ENCODE assay signal across 14 cellular contexts in the genomic region with DNA sequence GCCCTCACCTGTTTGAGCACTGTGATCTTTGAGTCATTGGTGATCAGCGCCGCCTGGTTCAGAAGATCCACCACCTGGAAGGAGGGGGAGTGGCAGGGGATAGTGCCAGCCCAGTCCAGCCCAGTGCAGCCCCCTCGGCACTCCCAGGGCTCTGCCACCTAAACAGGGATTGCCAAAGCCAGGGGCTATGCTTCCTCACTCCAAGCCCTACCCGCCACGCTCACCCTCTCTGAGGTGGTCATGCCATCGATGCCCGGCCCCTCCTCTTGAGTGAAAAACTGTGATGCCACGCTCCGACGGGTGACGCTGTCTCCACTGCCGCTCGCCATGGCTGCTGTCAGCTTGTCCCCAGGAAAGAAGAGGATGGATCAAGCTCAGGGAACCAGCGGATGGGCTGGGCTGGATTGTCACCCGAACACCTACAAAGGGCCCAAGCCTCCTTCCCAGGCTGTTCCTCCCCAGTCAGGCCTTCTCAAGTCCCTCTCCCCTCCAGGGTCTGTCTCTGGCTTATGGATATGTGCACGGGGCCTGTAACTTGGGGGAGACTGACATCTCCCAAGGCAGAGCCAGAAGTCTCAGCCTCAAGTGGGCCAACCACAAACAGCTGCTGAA. TPM values are rescaled to one million over a fixed set of nuclear protein-coding genes. Genes with fewer than 3 reads are reported as not detected.
DNase-seq lines count a peak whose midpoint lies in the region; ATAC-seq, FAIRE-seq and TF ChIP-seq lines count a peak whose summit lies in the region.
"Had no signal": no experiment of that assay in that cellular context is flagged by ENCODE, and none has a peak within 500 bp of the region (broad histone marks: within the 10 kb centered on the region; RNA-seq: fewer than 3 reads in every experiment).

No MANE protein-coding gene starts in this region.

- H3K9ac ChIP-seq in HepG2 (ENCODE audit: insufficient read depth, low read depth, low read length), result no peak overlapping the region
- H3K9ac ChIP-seq: SK-N-SH had no signal

- POLR2A ChIA-PET in HepG2 (lab: Yijun Ruan, JAX), result interaction anchor here (1.3 to 1.9 kb wide), 2 partner anchors 10 to 28 kb away, joined by 4 read pairs; partner anchors contain the start of gene FOXA3

- no peak for TF ChIP-seq POLR2A in HepG2 (IDR thresholded peaks at IDR 0.05; ENCODE audit: insufficient read depth in 1 of 2, low read depth in 2 of 2, low read length in 2 of 2)
- no peak for TF ChIP-seq POLR2A in gastrocnemius medialis (IDR thresholded peaks at IDR 0.05)

- H3K4me2 ChIP-seq in HepG2 (ENCODE audit: low read depth, low read length), result no peak overlapping the region
- H3K4me2 ChIP-seq: SK-N-SH had no signal

- no peaks in the 10 kb centered on the region for H4K20me1 ChIP-seq in HepG2 (ENCODE audit: insufficient read depth, low read length)

- no peaks in the 10 kb centered on the region for H3K27me3 ChIP-seq in H7 (ENCODE audit: control insufficient read depth, insufficient read depth, low read length)
- H3K27me3 ChIP-seq in HepG2 (ENCODE audit: control insufficient read depth in 1 of 2, insufficient read depth in 2 of 2, low read length in 2 of 2), result no peaks in the 10 kb centered on the region
- H3K27me3 ChIP-seq in gastrocnemius medialis, result no peaks in the 10 kb centered on the region
- H3K27me3 ChIP-seq in BE2C, result no peaks in the 10 kb centered on the region

- peak; percentile 22 for DNase-seq in H7
- no peak for DNase-seq in HepG2 (ENCODE audit: low spot score)
- DNase-seq in gastrocnemius medialis, result no peak
- no peak for DNase-seq in BE2C
- DNase-seq: 8988T; CD4-positive, alpha-beta memory T cell; IMR-90; NCI-H187 treated with DMSO at 0.1 percent for 48 hours; NCI-H69; SHP77; SK-N-SH had no signal

- peaks cover 10% of the 10 kb centered on the region for H3K79me2 ChIP-seq in HepG2 (ENCODE audit: insufficient read depth, low read length)

- WGBS in HepG2 (ENCODE audit: low lambda C conversion rate), result 99% methylated on average over 13 of the region's 16 CpGs

- no peak for TF ChIP-seq CTCF in HepG2 (CRISPR knock-in tag; IDR thresholded peaks at IDR 0.05)
- TF ChIP-seq CTCF in gastrocnemius medialis (IDR thresholded peaks at IDR 0.05 in 4 of 5, conservative IDR thresholded peaks at IDR 0.05 in 1 of 5), result no peak
- TF ChIP-seq CTCF in BE2C (IDR thresholded peaks at IDR 0.05; ENCODE audit: low read depth, low read length), result no peak

- intact Hi-C loops in HepG2 (cut with micrococcal nuclease; ENCODE audit: unreplicated experiment) (no loop called here), gastrocnemius medialis (cut with DNase I; ENCODE audit: low total_unique reads) (no loop called here)

- no TSS peak for BruUV-seq in HepG2 (replicated peaks; lab: Mats Ljungman, UMichigan)

- in situ Hi-C loops in HepG2 (cut with HindIII; ENCODE audit: extremely low pct_ligation_motif_present, low pct_unique_long_range_greater_than_20kb) (no loop called here), gastrocnemius medialis (cut with MboI; ENCODE audit: low sequenced_read_pairs in 4 of 4) (no loop called here)

- H3K27ac ChIP-seq in HepG2 (ENCODE audit: extremely low read length, insufficient read depth, low read length), result no peak overlapping the region
- no peak overlapping the region for H3K27ac ChIP-seq in gastrocnemius medialis

- TF ChIP-seq EP300 in HepG2 (IDR thresholded peaks at IDR 0.05; ENCODE audit: low read depth in 2 of 2, low read length in 2 of 2) (no peak), HepG2 (CRISPR knock-in tag; IDR thresholded peaks at IDR 0.05; ENCODE audit: borderline replicate concordance) (no peak)

- no peak for ATAC-seq in HepG2
- no peak for ATAC-seq in gastrocnemius medialis

- no peak for TF ChIP-seq RAD21 in HepG2 (CRISPR knock-in tag; IDR thresholded peaks at IDR 0.05)

- H3K9me3 ChIP-seq in HepG2 (ENCODE audit: low read length) (no peaks in the 10 kb centered on the region), gastrocnemius medialis (no peaks in the 10 kb centered on the region), BE2C (no peaks in the 10 kb centered on the region)
- H3K9me3 ChIP-seq: HAP-1, SK-N-SH had no signal

- CTCF ChIA-PET in HepG2 (lab: Yijun Ruan, JAX; ENCODE audit: low intra/inter-chr PET ratio, low total read pairs), result no interaction called here

- H2AFZ ChIP-seq in HepG2 (ENCODE audit: low read length), result no peak overlapping the region

- FAIRE-seq in HepG2 (lab: Jason Lieb, UNC), result no peak

- H3K4me1 ChIP-seq in HepG2 (ENCODE audit: insufficient read depth, low read length), result no peaks in the 10 kb centered on the region
- no peaks in the 10 kb centered on the region for H3K4me1 ChIP-seq in gastrocnemius medialis
- H3K4me1 ChIP-seq in BE2C, result no peaks in the 10 kb centered on the region
- H3K4me1 ChIP-seq: HAP-1 had no signal

- H3K4me3 ChIP-seq in H7 (ENCODE audit: insufficient read depth, low read depth, low read length) (no peak overlapping the region), HepG2 (replicated peaks in 1 of 3; ENCODE audit: insufficient read depth in 1 of 3, low read depth in 2 of 3, low read length in 3 of 3) (no peak overlapping the region), gastrocnemius medialis (no peak overlapping the region), BE2C (ENCODE audit: low read depth, low read length) (no peak overlapping the region)
- H3K4me3 ChIP-seq: HAP-1 had no signal

- peaks cover 35% of the 10 kb centered on the region for H3K36me3 ChIP-seq in H7 (replicated peaks; ENCODE audit: control insufficient read depth, insufficient read depth, low read length)
- H3K36me3 ChIP-seq in HepG2 (replicated peaks in 1 of 2; ENCODE audit: control insufficient read depth in 1 of 2, insufficient read depth in 2 of 2, low read length in 2 of 2), result peaks cover 25 to 54% of the 10 kb centered on the region in 2 experiments
- H3K36me3 ChIP-seq in gastrocnemius medialis, result peaks cover 0 to 63% of the 10 kb centered on the region in 2 donors
- H3K36me3 ChIP-seq in BE2C, result peaks cover 47% of the 10 kb centered on the region

RNA-seq across cellular contexts. Expression of gene SYMPK, which starts 8.7 kb away (rescaled TPM):
- 66.2 and 70.3 TPM in 2 replicates for total RNA-seq in H7 (2014; rRNA removed; shearing (Covaris generic))
- total RNA-seq in HepG2 (2016; rRNA removed; fragmentation: Illumina TruSeq; extraction: Trizol) (19.9 and 21.9 TPM in 2 replicates), gastrocnemius medialis (10 to 100 TPM; 14.1 to 64.6 (median 34.9) TPM)
- 9.2 and 10.2 TPM in 2 replicates for total RNA-seq in HepG2 (2016; cell fraction: cytosol; rRNA removed; fragmentation: Illumina TruSeq; extraction: Trizol; ENCODE audit: low read depth)
- total RNA-seq in HepG2 (2016; cell fraction: insoluble cytoplasmic fraction; rRNA removed; fragmentation: Illumina TruSeq; extraction: Trizol), result 17.2 and 21.4 TPM in 2 replicates
- 13.2 and 15.6 TPM in 2 replicates for total RNA-seq in HepG2 (2016; cell fraction: membrane; rRNA removed; fragmentation: Illumina TruSeq; extraction: Trizol)
- 25.6 and 28.5 TPM in 2 replicates for total RNA-seq in HepG2 (2016; cell fraction: nucleus; rRNA removed; fragmentation: Illumina TruSeq; extraction: Trizol)
- polyA plus RNA-seq in HepG2 (2011; rRNA removed), result 55.7 and 67.8 TPM in 2 replicates
- polyA plus RNA-seq in HepG2 (2011; cell fraction: cytosol; rRNA removed), result 29.9 and 41.2 TPM in 2 replicates
- polyA plus RNA-seq in HepG2 (2011; cell fraction: nucleus; rRNA removed), result 174 and 217 TPM in 2 replicates
- 38.1 and 46.9 TPM in 2 replicates for polyA plus RNA-seq in HepG2 (2012)
- 5.0 and 6.1 TPM in 2 replicates for polyA plus RNA-seq in HepG2 (2016; cell fraction: cytosol; fragmentation: Illumina TruSeq; extraction: Trizol; ENCODE audit: low read depth)
- 26.5 and 39.8 TPM in 2 replicates for polyA plus RNA-seq in HepG2 (2016; cell fraction: insoluble cytoplasmic fraction; fragmentation: Illumina TruSeq; extraction: Trizol; ENCODE audit: low read depth)
- 10.4 and 10.6 TPM in 2 replicates for polyA plus RNA-seq in HepG2 (2016; cell fraction: membrane; fragmentation: Illumina TruSeq; extraction: Trizol; ENCODE audit: low read depth)
- polyA plus RNA-seq in HepG2 (2016; cell fraction: nucleus; fragmentation: Illumina TruSeq; extraction: Trizol; ENCODE audit: insufficient read depth, low read depth), result 86.7 and 87.3 TPM in 2 replicates
- 90.3 and 124 TPM in 2 replicates for polyA minus RNA-seq in HepG2 (2011; rRNA and poly(A)+ RNA removed; ENCODE audit: low replicate concordance)
- 40.3 and 51.8 TPM in 2 replicates for polyA minus RNA-seq in HepG2 (2011; cell fraction: cytosol; rRNA and poly(A)+ RNA removed)
- 40.8 and 43.1 TPM in 2 replicates for polyA minus RNA-seq in HepG2 (2011; cell fraction: nucleus; rRNA and poly(A)+ RNA removed)
- 49.4 TPM for polyA plus RNA-seq in BE2C (2012; ENCODE audit: insufficient read depth, insufficient read length, low read depth)

RNA-seq across cellular contexts. Expression of gene FOXA3, which starts 9.9 kb away (rescaled TPM):
- total RNA-seq in H7 (2014; rRNA removed; shearing (Covaris generic)), result 13.4 and 15.1 TPM in 2 replicates
- 27.6 and 29.8 TPM in 2 replicates for total RNA-seq in HepG2 (2016; rRNA removed; fragmentation: Illumina TruSeq; extraction: Trizol)
- 18.2 and 19.5 TPM in 2 replicates for total RNA-seq in HepG2 (2016; cell fraction: cytosol; rRNA removed; fragmentation: Illumina TruSeq; extraction: Trizol; ENCODE audit: low read depth)
- 27.8 and 29.1 TPM in 2 replicates for total RNA-seq in HepG2 (2016; cell fraction: insoluble cytoplasmic fraction; rRNA removed; fragmentation: Illumina TruSeq; extraction: Trizol)
- total RNA-seq in HepG2 (2016; cell fraction: membrane; rRNA removed; fragmentation: Illumina TruSeq; extraction: Trizol), result 34.4 and 34.7 TPM in 2 replicates
- total RNA-seq in HepG2 (2016; cell fraction: nucleus; rRNA removed; fragmentation: Illumina TruSeq; extraction: Trizol), result 12.7 and 14.6 TPM in 2 replicates
- polyA plus RNA-seq in HepG2 (2011; rRNA removed), result 47.6 and 61.6 TPM in 2 replicates
- 51.9 and 75.3 TPM in 2 replicates for polyA plus RNA-seq in HepG2 (2011; cell fraction: cytosol; rRNA removed)
- polyA plus RNA-seq in HepG2 (2011; cell fraction: nucleus; rRNA removed), result 17.5 and 27.3 TPM in 2 replicates
- 16.1 and 27.5 TPM in 2 replicates for polyA plus RNA-seq in HepG2 (2012)
- 12.4 and 15.4 TPM in 2 replicates for polyA plus RNA-seq in HepG2 (2016; cell fraction: cytosol; fragmentation: Illumina TruSeq; extraction: Trizol; ENCODE audit: low read depth)
- 32.3 and 32.7 TPM in 2 replicates for polyA plus RNA-seq in HepG2 (2016; cell fraction: insoluble cytoplasmic fraction; fragmentation: Illumina TruSeq; extraction: Trizol; ENCODE audit: low read depth)
- 19.9 and 23.8 TPM in 2 replicates for polyA plus RNA-seq in HepG2 (2016; cell fraction: membrane; fragmentation: Illumina TruSeq; extraction: Trizol; ENCODE audit: low read depth)
- 23.8 and 24.4 TPM in 2 replicates for polyA plus RNA-seq in HepG2 (2016; cell fraction: nucleus; fragmentation: Illumina TruSeq; extraction: Trizol; ENCODE audit: insufficient read depth, low read depth)
- polyA minus RNA-seq in HepG2 (2011; rRNA and poly(A)+ RNA removed; ENCODE audit: low replicate concordance), result 0.42 and 103 TPM in 2 replicates
- 27.8 and 30.5 TPM in 2 replicates for polyA minus RNA-seq in HepG2 (2011; cell fraction: cytosol; rRNA and poly(A)+ RNA removed)
- 7.2 and 12.8 TPM in 2 replicates for polyA minus RNA-seq in HepG2 (2011; cell fraction: nucleus; rRNA and poly(A)+ RNA removed)
- not detected for total RNA-seq in gastrocnemius medialis
- polyA plus RNA-seq in BE2C (2012; ENCODE audit: insufficient read depth, insufficient read length, low read depth), result not detected
- total RNA-seq: CD4-positive, alpha-beta memory T cell; IMR-90; LHCN-M2 had no signal
- polyA plus RNA-seq: BJ; CD4-positive, alpha-beta memory T cell; IMR-90 had no signal

RNA-seq across cellular contexts. Expression of gene IRF2BP1, which starts 31.7 kb away (rescaled TPM):
- total RNA-seq in H7 (2014; rRNA removed; shearing (Covaris generic)), result 45.2 and 45.7 TPM in 2 replicates
- total RNA-seq in HepG2 (2016; rRNA removed; fragmentation: Illumina TruSeq; extraction: Trizol) (9.7 and 14.3 TPM in 2 replicates), gastrocnemius medialis (10 to 100 TPM; 17.1 to 40.6 (median 28.6) TPM)
- 2.8 and 3.4 TPM in 2 replicates for total RNA-seq in HepG2 (2016; cell fraction: cytosol; rRNA removed; fragmentation: Illumina TruSeq; extraction: Trizol; ENCODE audit: low read depth)
- total RNA-seq in HepG2 (2016; cell fraction: insoluble cytoplasmic fraction; rRNA removed; fragmentation: Illumina TruSeq; extraction: Trizol), result 10.5 and 13.6 TPM in 2 replicates
- total RNA-seq in HepG2 (2016; cell fraction: membrane; rRNA removed; fragmentation: Illumina TruSeq; extraction: Trizol), result 8.1 and 9.5 TPM in 2 replicates
- total RNA-seq in HepG2 (2016; cell fraction: nucleus; rRNA removed; fragmentation: Illumina TruSeq; extraction: Trizol), result 5.7 and 6.8 TPM in 2 replicates
- polyA plus RNA-seq in HepG2 (2011; rRNA removed), result 4.3 and 6.1 TPM in 2 replicates
- 4.2 and 8.1 TPM in 2 replicates for polyA plus RNA-seq in HepG2 (2011; cell fraction: cytosol; rRNA removed)
- 6.3 and 6.9 TPM in 2 replicates for polyA plus RNA-seq in HepG2 (2011; cell fraction: nucleus; rRNA removed)
- polyA plus RNA-seq in HepG2 (2012), result 6.9 and 7.1 TPM in 2 replicates
- 2.7 TPM in 2 replicates for polyA plus RNA-seq in HepG2 (2016; cell fraction: cytosol; fragmentation: Illumina TruSeq; extraction: Trizol; ENCODE audit: low read depth)
- polyA plus RNA-seq in HepG2 (2016; cell fraction: insoluble cytoplasmic fraction; fragmentation: Illumina TruSeq; extraction: Trizol; ENCODE audit: low read depth), result 13.7 and 14.2 TPM in 2 replicates
- 5.9 and 6.5 TPM in 2 replicates for polyA plus RNA-seq in HepG2 (2016; cell fraction: membrane; fragmentation: Illumina TruSeq; extraction: Trizol; ENCODE audit: low read depth)
- polyA plus RNA-seq in HepG2 (2016; cell fraction: nucleus; fragmentation: Illumina TruSeq; extraction: Trizol; ENCODE audit: insufficient read depth, low read depth), result 10.3 and 12.1 TPM in 2 replicates
- 9.0 and 16.6 TPM in 2 replicates for polyA minus RNA-seq in HepG2 (2011; rRNA and poly(A)+ RNA removed; ENCODE audit: low replicate concordance)
- polyA minus RNA-seq in HepG2 (2011; cell fraction: cytosol; rRNA and poly(A)+ RNA removed), result 10.0 and 10.9 TPM in 2 replicates
- 5.2 and 7.0 TPM in 2 replicates for polyA minus RNA-seq in HepG2 (2011; cell fraction: nucleus; rRNA and poly(A)+ RNA removed)
- 65.5 TPM for polyA plus RNA-seq in BE2C (2012; ENCODE audit: insufficient read depth, insufficient read length, low read depth)

RNA-seq across cellular contexts. Expression of gene RSPH6A, which starts 39.2 kb away (rescaled TPM):
- total RNA-seq in H7 (2014; rRNA removed; shearing (Covaris generic)), result 0.38 and 0.44 TPM in 2 replicates
- total RNA-seq in HepG2 (2016; rRNA removed; fragmentation: Illumina TruSeq; extraction: Trizol), result 0.07 TPM in 1 of 2 replicates, not detected in the other
- total RNA-seq in HepG2 (2016; cell fraction: cytosol; rRNA removed; fragmentation: Illumina TruSeq; extraction: Trizol; ENCODE audit: low read depth), result not detected in 2 replicates
- 0.11 TPM in 1 of 2 replicates, not detected in the other for total RNA-seq in HepG2 (2016; cell fraction: insoluble cytoplasmic fraction; rRNA removed; fragmentation: Illumina TruSeq; extraction: Trizol)
- total RNA-seq in HepG2 (2016; cell fraction: membrane; rRNA removed; fragmentation: Illumina TruSeq; extraction: Trizol), result not detected in 2 replicates
- total RNA-seq in HepG2 (2016; cell fraction: nucleus; rRNA removed; fragmentation: Illumina TruSeq; extraction: Trizol), result 0.31 TPM in 1 of 2 replicates, not detected in the other
- 0.03 TPM in 1 of 2 replicates, not detected in the other for polyA plus RNA-seq in HepG2 (2011; rRNA removed)
- polyA plus RNA-seq in HepG2 (2011; cell fraction: cytosol; rRNA removed), result not detected in 2 replicates
- 0.45 and 0.59 TPM in 2 replicates for polyA plus RNA-seq in HepG2 (2011; cell fraction: nucleus; rRNA removed)
- polyA plus RNA-seq in HepG2 (2012), result not detected in 2 replicates
- not detected in 2 replicates for polyA plus RNA-seq in HepG2 (2016; cell fraction: cytosol; fragmentation: Illumina TruSeq; extraction: Trizol; ENCODE audit: low read depth)
- not detected in 2 replicates for polyA plus RNA-seq in HepG2 (2016; cell fraction: insoluble cytoplasmic fraction; fragmentation: Illumina TruSeq; extraction: Trizol; ENCODE audit: low read depth)
- not detected in 2 replicates for polyA plus RNA-seq in HepG2 (2016; cell fraction: membrane; fragmentation: Illumina TruSeq; extraction: Trizol; ENCODE audit: low read depth)
- not detected in 2 replicates for polyA plus RNA-seq in HepG2 (2016; cell fraction: nucleus; fragmentation: Illumina TruSeq; extraction: Trizol; ENCODE audit: insufficient read depth, low read depth)
- polyA minus RNA-seq in HepG2 (2011; rRNA and poly(A)+ RNA removed; ENCODE audit: low replicate concordance), result 0.26 and 0.50 TPM in 2 replicates
- polyA minus RNA-seq in HepG2 (2011; cell fraction: cytosol; rRNA and poly(A)+ RNA removed), result not detected in 2 replicates
- polyA minus RNA-seq in HepG2 (2011; cell fraction: nucleus; rRNA and poly(A)+ RNA removed), result 0.26 and 0.99 TPM in 2 replicates
- not detected for total RNA-seq in gastrocnemius medialis
- polyA plus RNA-seq in BE2C (2012; ENCODE audit: insufficient read depth, insufficient read length, low read depth), result not detected
- polyA plus RNA-seq: BJ; CD4-positive, alpha-beta memory T cell had no signal

RNA-seq across cellular contexts. Expression of gene MYPOP, which starts 48.1 kb away (rescaled TPM):
- 2.8 and 2.9 TPM in 2 replicates for total RNA-seq in H7 (2014; rRNA removed; shearing (Covaris generic))
- total RNA-seq in HepG2 (2016; rRNA removed; fragmentation: Illumina TruSeq; extraction: Trizol) (2.7 TPM in 2 replicates), gastrocnemius medialis (10 to 100 TPM in 1 of 4 donors, 1 to 10 TPM in 3; 5.9 to 12.4 (median 6.3) TPM)
- total RNA-seq in HepG2 (2016; cell fraction: cytosol; rRNA removed; fragmentation: Illumina TruSeq; extraction: Trizol; ENCODE audit: low read depth), result 4.3 and 5.1 TPM in 2 replicates
- 1.9 and 2.9 TPM in 2 replicates for total RNA-seq in HepG2 (2016; cell fraction: insoluble cytoplasmic fraction; rRNA removed; fragmentation: Illumina TruSeq; extraction: Trizol)
- 9.0 and 9.5 TPM in 2 replicates for total RNA-seq in HepG2 (2016; cell fraction: membrane; rRNA removed; fragmentation: Illumina TruSeq; extraction: Trizol)
- total RNA-seq in HepG2 (2016; cell fraction: nucleus; rRNA removed; fragmentation: Illumina TruSeq; extraction: Trizol), result 2.3 and 2.8 TPM in 2 replicates
- polyA plus RNA-seq in HepG2 (2011; rRNA removed), result 2.2 and 2.3 TPM in 2 replicates
- 1.5 and 1.6 TPM in 2 replicates for polyA plus RNA-seq in HepG2 (2011; cell fraction: cytosol; rRNA removed)
- polyA plus RNA-seq in HepG2 (2011; cell fraction: nucleus; rRNA removed), result 5.0 and 5.9 TPM in 2 replicates
- 5.1 and 6.0 TPM in 2 replicates for polyA plus RNA-seq in HepG2 (2012)
- polyA plus RNA-seq in HepG2 (2016; cell fraction: cytosol; fragmentation: Illumina TruSeq; extraction: Trizol; ENCODE audit: low read depth), result 21.8 and 22.7 TPM in 2 replicates
- 6.5 and 9.2 TPM in 2 replicates for polyA plus RNA-seq in HepG2 (2016; cell fraction: insoluble cytoplasmic fraction; fragmentation: Illumina TruSeq; extraction: Trizol; ENCODE audit: low read depth)
- 27.3 and 32.0 TPM in 2 replicates for polyA plus RNA-seq in HepG2 (2016; cell fraction: membrane; fragmentation: Illumina TruSeq; extraction: Trizol; ENCODE audit: low read depth)
- 16.7 and 17.0 TPM in 2 replicates for polyA plus RNA-seq in HepG2 (2016; cell fraction: nucleus; fragmentation: Illumina TruSeq; extraction: Trizol; ENCODE audit: insufficient read depth, low read depth)
- 0.23 and 1.9 TPM in 2 replicates for polyA minus RNA-seq in HepG2 (2011; rRNA and poly(A)+ RNA removed; ENCODE audit: low replicate concordance)
- polyA minus RNA-seq in HepG2 (2011; cell fraction: cytosol; rRNA and poly(A)+ RNA removed), result 2.7 and 2.8 TPM in 2 replicates
- 2.4 TPM in 2 replicates for polyA minus RNA-seq in HepG2 (2011; cell fraction: nucleus; rRNA and poly(A)+ RNA removed)
- 12.4 TPM for polyA plus RNA-seq in BE2C (2012; ENCODE audit: insufficient read depth, insufficient read length, low read depth)

Comparison
In these comparisons a context has a peak if more than half of its experiments do, and no peak if none do; other contexts are left out.
1. RNA of gene FOXA3, which starts 9.9 kb away (total RNA-seq): 12.7 to 34.7 TPM in HepG2 and 13.4 to 15.1 TPM in H7; not detected in gastrocnemius medialis; every median in the first group is over 10 times any median in the second.